Comparison of ENCODE assay signal across 8 cellular contexts in the genomic region with DNA sequence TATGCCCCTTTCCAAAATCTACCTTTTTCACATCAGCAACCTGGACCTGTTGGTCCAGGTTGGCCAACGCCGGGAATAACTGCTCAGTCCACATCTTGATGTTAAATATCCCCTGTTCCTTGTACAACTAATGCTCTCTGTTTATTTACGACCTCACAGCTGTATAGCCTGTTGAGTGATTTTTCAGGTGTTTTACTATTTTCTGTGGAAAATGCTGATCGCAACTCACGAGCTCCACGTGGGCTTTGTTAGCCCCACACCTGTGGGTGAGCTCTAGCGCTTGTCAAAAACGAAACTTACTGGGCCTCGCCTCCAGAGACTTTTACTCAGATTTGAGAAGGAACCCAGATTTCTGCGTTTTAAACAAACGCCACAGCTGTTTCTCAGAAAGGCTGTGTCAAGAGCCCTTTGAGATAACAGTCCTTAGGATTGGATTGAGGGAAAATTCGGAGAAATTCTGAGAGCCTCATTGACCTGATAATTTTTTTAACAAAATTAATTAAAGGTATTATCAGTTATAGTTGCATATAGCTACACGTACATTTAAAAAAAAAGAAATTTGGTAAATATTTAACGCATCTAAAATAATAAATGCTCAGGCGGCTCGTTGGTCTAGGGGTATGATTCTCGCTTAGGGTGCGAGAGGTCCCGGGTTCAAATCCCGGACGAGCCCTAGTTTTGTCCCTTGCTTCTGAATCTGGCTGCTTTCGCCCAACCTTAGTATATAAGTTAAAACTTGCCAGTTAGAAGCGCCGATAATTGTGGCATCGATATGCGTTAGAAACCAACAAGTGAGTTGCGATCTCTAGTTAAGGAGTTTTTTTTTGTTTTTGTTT. TPM values are rescaled to one million over a fixed set of nuclear protein-coding genes. Genes with fewer than 3 reads are reported as not detected.
DNase-seq lines count a peak whose midpoint lies in the region; ATAC-seq, FAIRE-seq and TF ChIP-seq lines count a peak whose summit lies in the region.

No MANE protein-coding gene starts in this region.

- peak overlapping the region; percentile 74 for H3K4me3 Mint-ChIP-seq in T-helper 2 cell treated with Interferon-gamma antibody and Interleukin-4, amounts not matched to agents 5 μg/mL and 100 μg/mL, for 36 hours

- in situ Hi-C loops in GM13977 (cut with MboI; ENCODE audit: low pct_unique_long_range_greater_than_20kb, low sequenced_read_pairs, unreplicated experiment): no loop called here
- in situ Hi-C loops in K562 (cut with MboI): loop anchor here (25.0 kb wide), 1 partner anchor 368 kb away; a partner anchor contains a TSS

- no peak; a peak in 1 of 4 replicates for TF ChIP-seq RAD21 in K562 (CRISPR knock-in tag; conservative IDR thresholded peaks at IDR 0.05 in 1 of 2, IDR thresholded peaks at IDR 0.05 in 1 of 2)

- no peak for TF ChIP-seq CTCF in GM13977 (IDR thresholded peaks at IDR 0.05; ENCODE audit: extremely low read depth, insufficient read depth, missing control alignments)
- no peak for TF ChIP-seq CTCF in KMS-11 (conservative IDR thresholded peaks at IDR 0.05; ENCODE audit: low read depth, low read length)
- no peak for TF ChIP-seq CTCF in K562 (IDR thresholded peaks at IDR 0.05 in 2 of 3, conservative IDR thresholded peaks at IDR 0.05 in 1 of 3; ENCODE audit: insufficient read depth in 2 of 3, low read depth in 1 of 3, low read length in 3 of 3)

- H2AFZ ChIP-seq in KMS-11 (ENCODE audit: low read depth) (peak overlapping the region; percentile 39), K562 (ENCODE audit: low read depth, low read length) (peak overlapping the region; percentile 61)

- H3K4me3 ChIP-seq in KMS-11 (IDR thresholded peaks at IDR 0.05; ENCODE audit: insufficient read depth, low read depth, low read length) (peak overlapping the region; percentile 19), K562 (peak overlapping the region; percentile 51)

- intact Hi-C loops in K562 (cut with micrococcal nuclease): loop anchor here (1.0 to 10.0 kb wide), 6 partner anchors 33 to 1130 kb away; partner anchors contain the start of gene ZNF184

- H3K36me3 Mint-ChIP-seq in T-helper 2 cell treated with Interferon-gamma antibody and Interleukin-4, amounts not matched to agents 5 μg/mL and 100 μg/mL, for 36 hours (ENCODE audit: low read depth): no peaks in the 10 kb centered on the region

- H3K27ac ChIP-seq in KMS-11 (peak overlapping the region; percentile 85), K562 (ENCODE audit: extremely low read depth, low read depth, low read length) (peak overlapping the region; percentile 35; the same call in 2 of the 3 replicates)

- peaks cover 31% of the 10 kb centered on the region for H3K4me1 ChIP-seq in KMS-11 (ENCODE audit: low read depth, poor library complexity, severe bottlenecking)
- peaks cover 5 to 20% of the 10 kb centered on the region in 2 experiments; a peak in 4 of 5 replicates for H3K4me1 ChIP-seq in K562 (replicated peaks in 1 of 2; ENCODE audit: control insufficient read depth in 2 of 2, insufficient read depth in 2 of 2, low read length in 2 of 2)

- CTCF ChIA-PET in K562 (lab: Yijun Ruan, JAX; ENCODE audit: low intra/inter-chr PET ratio): no interaction called here

- peak overlapping the region; percentile 68 for H3K27ac Mint-ChIP-seq in T-helper 2 cell treated with Interferon-gamma antibody and Interleukin-4, amounts not matched to agents 5 μg/mL and 100 μg/mL, for 36 hours

- H4K20me1 ChIP-seq in KMS-11 (ENCODE audit: insufficient read depth): no peaks in the 10 kb centered on the region
- H4K20me1 ChIP-seq in K562 (replicated peaks; ENCODE audit: control insufficient read depth, insufficient read depth, low read length): no peaks in the 10 kb centered on the region; the same call in 1 of the 2 replicates

- no peak for TF ChIP-seq POLR2A in K562 (conservative IDR thresholded peaks at IDR 0.05)

- TF ChIP-seq EP300 in K562 (IDR thresholded peaks at IDR 0.05; ENCODE audit: low read length): peak; percentile 71; the same call in 1 of the 2 replicates

- H3K4me2 ChIP-seq in KMS-11: peak overlapping the region; percentile 65
- H3K4me2 ChIP-seq in K562 (ENCODE audit: insufficient read depth, low read length): peak overlapping the region; percentile 87

- H3K9ac ChIP-seq in KMS-11 (peak overlapping the region; percentile 57), K562 (ENCODE audit: insufficient read depth in 1 of 2, low read depth in 2 of 2, low read length in 2 of 2) (peak overlapping the region; percentile 67 to 84; a peak in 3 of 4 replicates)

- POLR2A ChIA-PET in K562 (lab: Yijun Ruan, JAX): interaction anchor here (0.7 to 6.8 kb wide), 13 partner anchors 9 to 468 kb away, joined by 3 to 70 read pairs (median 4); a partner anchor contains a TSS

- peaks cover 23% of the 10 kb centered on the region for H3K4me1 Mint-ChIP-seq in T-helper 2 cell treated with Interferon-gamma antibody and Interleukin-4, amounts not matched to agents 5 μg/mL and 100 μg/mL, for 36 hours (ENCODE audit: low read depth)

- H3K9me3 ChIP-seq in K562 (replicated peaks; ENCODE audit: control insufficient read depth, insufficient read depth, low read depth, low read length): no peaks in the 10 kb centered on the region

- peak; percentile 29 for FAIRE-seq in K562 (lab: Jason Lieb, UNC)

- no peaks in the 10 kb centered on the region for H3K9me1 ChIP-seq in K562 (ENCODE audit: control insufficient read depth, insufficient read depth, low read length)

- H3K27me3 Mint-ChIP-seq in T-helper 2 cell treated with Interferon-gamma antibody and Interleukin-4, amounts not matched to agents 5 μg/mL and 100 μg/mL, for 36 hours (ENCODE audit: low read depth): peaks cover 2% of the 10 kb centered on the region

- ATAC-seq in K562: peak; percentile 34

- WGBS in K562 (ENCODE audit: insufficient coverage, low coverage, missing lambda C conversion rate): under 1% methylated on average over 27 of the region's 27 CpGs

- peak; percentile 54 for DNase-seq in GM13977 (ENCODE audit: low spot score)
- peak; percentile 53 for DNase-seq in T-helper 2 cell treated with Interferon-gamma antibody and Interleukin-4, amounts not matched to agents 5 μg/mL and 100 μg/mL, for 36 hours (ENCODE audit: low spot score)
- peak in 2 of 4 experiments; percentile 31 to 90 for DNase-seq in K562 (ENCODE audit: extremely low read depth in 1 of 4, low spot score in 3 of 4)
- DNase-seq in iris pigment epithelial cell (ENCODE audit: low read depth): peak; percentile 74
- DNase-seq in stimulated activated CD4-positive, alpha-beta T cell treated with anti-CD3 and anti-CD28 coated beads, Interleukin-15, amount 100 ng/mL, for 48 hours (ENCODE audit: low read depth in 2 of 2): peak; percentile 44 to 47
- DNase-seq in NCI-H1092 treated with DMSO at 0.1 percent for 48 hours (lab: John Stamatoyannopoulos, UW): no peak
- no peak for DNase-seq in NCI-H187 (lab: John Stamatoyannopoulos, UW)

- H3K79me2 ChIP-seq in KMS-11 (ENCODE audit: insufficient read depth, low read depth) (no peaks in the 10 kb centered on the region), K562 (ENCODE audit: control insufficient read depth, insufficient read depth, low read length) (no peaks in the 10 kb centered on the region)

- H3K36me3 ChIP-seq in KMS-11 (ENCODE audit: insufficient read depth) (no peaks in the 10 kb centered on the region), K562 (ENCODE audit: control insufficient read depth, insufficient read depth, low read length) (no peaks in the 10 kb centered on the region)

- H3K27me3 ChIP-seq in KMS-11 (ENCODE audit: insufficient read depth, low read depth): no peaks in the 10 kb centered on the region
- no peaks in the 10 kb centered on the region for H3K27me3 ChIP-seq in K562 (ENCODE audit: control insufficient read depth in 2 of 2, insufficient read depth in 2 of 2, low read length in 2 of 2)

- no TSS peak for BruUV-seq in K562 (replicated peaks; lab: Mats Ljungman, UMichigan)

- H3K9me3 Mint-ChIP-seq in T-helper 2 cell treated with Interferon-gamma antibody and Interleukin-4, amounts not matched to agents 5 μg/mL and 100 μg/mL, for 36 hours: no peaks in the 10 kb centered on the region

RNA-seq across cellular contexts. Expression of gene HMGN4, which starts 16.7 kb away (rescaled TPM):
- 23.4 and 44.5 TPM in 2 replicates for total RNA-seq in K562 (2011; cell fraction: chromatin; rRNA removed; ENCODE audit: low replicate concordance)
- total RNA-seq in K562 (2011; cell fraction: nucleolus; rRNA removed): 13.5 and 15.3 TPM in 2 replicates
- 28.3 and 34.4 TPM in 2 replicates for total RNA-seq in K562 (2011; cell fraction: nucleoplasm; rRNA removed)
- total RNA-seq in K562 (2014; rRNA removed) (71.8 and 87.5 TPM in 2 replicates), K562 (2014; rRNA removed; fragmentation: Illumina TruSeq; extraction: Trizol) (134 and 145 TPM in 2 replicates), K562 (2015; rRNA removed; fragmentation: Illumina TruSeq; extraction: Trizol) (100 and 102 TPM in 2 replicates), K562 (2021) (78.8 and 79.9 TPM in 2 replicates)
- polyA plus RNA-seq in K562 (2011; rRNA removed) (95.4 and 111 TPM in 2 replicates), K562 (2014; fragmentation: Illumina TruSeq; extraction: Trizol) (97.0 and 104 TPM in 2 replicates), K562 (2014; fragmentation: Nextera tagmentation; extraction: Ambion mirVana) (10 to 100 TPM; 35.4 to 41.1 TPM), K562 (2014; rRNA removed) (92.2 and 94.1 TPM in 2 replicates)
- 35.3 and 57.4 TPM in 2 replicates for polyA plus RNA-seq in K562 (2011; cell fraction: cytosol; rRNA removed)
- polyA plus RNA-seq in K562 (2011; cell fraction: nucleus; rRNA removed): 24.5 and 38.9 TPM in 2 replicates
- 65.4 and 94.0 TPM in 2 replicates for polyA plus RNA-seq in K562 (2012)
- 76.2 and 81.4 TPM in 2 replicates for polyA minus RNA-seq in K562 (2011; rRNA and poly(A)+ RNA removed)
- 32.2 and 35.4 TPM in 2 replicates for polyA minus RNA-seq in K562 (2011; cell fraction: cytosol; rRNA and poly(A)+ RNA removed)
- polyA minus RNA-seq in K562 (2011; cell fraction: nucleus; rRNA and poly(A)+ RNA removed): 8.2 and 16.9 TPM in 2 replicates

RNA-seq across cellular contexts. Expression of gene ABT1, which starts 41.9 kb away (rescaled TPM):
- 19.4 and 24.4 TPM in 2 replicates for total RNA-seq in K562 (2011; cell fraction: chromatin; rRNA removed; ENCODE audit: low replicate concordance)
- total RNA-seq in K562 (2011; cell fraction: nucleolus; rRNA removed): 28.8 and 31.2 TPM in 2 replicates
- 29.9 and 34.0 TPM in 2 replicates for total RNA-seq in K562 (2011; cell fraction: nucleoplasm; rRNA removed)
- 52.7 and 60.6 TPM in 2 replicates for total RNA-seq in K562 (2014; rRNA removed)
- total RNA-seq in K562 (2014; rRNA removed; fragmentation: Illumina TruSeq; extraction: Trizol): 19.9 and 21.5 TPM in 2 replicates
- total RNA-seq in K562 (2015; rRNA removed; fragmentation: Illumina TruSeq; extraction: Trizol): 37.9 and 40.7 TPM in 2 replicates
- 45.4 and 47.8 TPM in 2 replicates for total RNA-seq in K562 (2021)
- polyA plus RNA-seq in K562 (2011; rRNA removed): 45.9 and 47.2 TPM in 2 replicates
- polyA plus RNA-seq in K562 (2011; cell fraction: cytosol; rRNA removed): 54.9 and 75.5 TPM in 2 replicates
- polyA plus RNA-seq in K562 (2011; cell fraction: nucleus; rRNA removed): 31.7 and 32.1 TPM in 2 replicates
- 28.3 and 30.1 TPM in 2 replicates for polyA plus RNA-seq in K562 (2012)
- 29.6 and 40.5 TPM in 2 replicates for polyA plus RNA-seq in K562 (2014; fragmentation: Illumina TruSeq; extraction: Trizol)
- polyA plus RNA-seq in K562 (2014; fragmentation: Nextera tagmentation; extraction: Ambion mirVana): 10 to 100 TPM in 1 of 2 experiments, 1 to 10 TPM in 1; 8.8 to 25.2 TPM
- polyA plus RNA-seq in K562 (2014; rRNA removed): 51.1 and 59.4 TPM in 2 replicates
- 19.4 and 21.4 TPM in 2 replicates for polyA minus RNA-seq in K562 (2011; rRNA and poly(A)+ RNA removed)
- polyA minus RNA-seq in K562 (2011; cell fraction: cytosol; rRNA and poly(A)+ RNA removed): 17.9 and 18.6 TPM in 2 replicates
- polyA minus RNA-seq in K562 (2011; cell fraction: nucleus; rRNA and poly(A)+ RNA removed): 26.0 and 42.1 TPM in 2 replicates

RNA-seq across cellular contexts. Expression of gene BTN1A1, which starts 54.8 kb away (rescaled TPM):
- total RNA-seq in K562 (2011; cell fraction: chromatin; rRNA removed; ENCODE audit: low replicate concordance): not detected in 2 replicates
- total RNA-seq in K562 (2011; cell fraction: nucleolus; rRNA removed): not detected in 2 replicates
- not detected in 2 replicates for total RNA-seq in K562 (2011; cell fraction: nucleoplasm; rRNA removed)
- total RNA-seq in K562 (2014; rRNA removed): 0.09 TPM in 1 of 2 replicates, not detected in the other
- total RNA-seq in K562 (2014; rRNA removed; fragmentation: Illumina TruSeq; extraction: Trizol): 0.15 TPM in 1 of 2 replicates, not detected in the other
- not detected in 2 replicates for total RNA-seq in K562 (2015; rRNA removed; fragmentation: Illumina TruSeq; extraction: Trizol)
- total RNA-seq in K562 (2021): 0.09 TPM in 1 of 2 replicates, not detected in the other
- 0.04 TPM in 2 replicates for polyA plus RNA-seq in K562 (2011; rRNA removed)
- polyA plus RNA-seq in K562 (2011; cell fraction: cytosol; rRNA removed): 0.01 TPM in 1 of 2 replicates, not detected in the other
- polyA plus RNA-seq in K562 (2011; cell fraction: nucleus; rRNA removed): not detected in 2 replicates
- polyA plus RNA-seq in K562 (2012): 0.04 and 0.05 TPM in 2 replicates
- 0.06 TPM in 1 of 2 replicates, not detected in the other for polyA plus RNA-seq in K562 (2014; fragmentation: Illumina TruSeq; extraction: Trizol)
- polyA plus RNA-seq in K562 (2014; fragmentation: Nextera tagmentation; extraction: Ambion mirVana): under 1 TPM in 1 of 2 experiments, not detected in 1; 0.01 TPM
- polyA plus RNA-seq in K562 (2014; rRNA removed): not detected in 2 replicates
- not detected in 2 replicates for polyA minus RNA-seq in K562 (2011; rRNA and poly(A)+ RNA removed)
- polyA minus RNA-seq in K562 (2011; cell fraction: cytosol; rRNA and poly(A)+ RNA removed): not detected in 2 replicates
- polyA minus RNA-seq in K562 (2011; cell fraction: nucleus; rRNA and poly(A)+ RNA removed): not detected in 2 replicates

Comparison
In these comparisons a context has a peak if more than half of its experiments do, and no peak if none do; other contexts are left out.
1. DNase-seq: peak in GM13977 (single experiment), T-helper 2 cell treated with Interferon-gamma antibody and Interleukin-4, amounts not matched to agents 5 μg/mL and 100 μg/mL, for 36 hours (single experiment), iris pigment epithelial cell (single experiment) and stimulated activated CD4-positive, alpha-beta T cell treated with anti-CD3 and anti-CD28 coated beads, Interleukin-15, amount 100 ng/mL, for 48 hours (2 of 2); none in NCI-H1092 treated with DMSO at 0.1 percent for 48 hours (single experiment) and NCI-H187 (0 of 2).